Comparison of ENCODE assay signal across 18 cellular contexts in the genomic region with DNA sequence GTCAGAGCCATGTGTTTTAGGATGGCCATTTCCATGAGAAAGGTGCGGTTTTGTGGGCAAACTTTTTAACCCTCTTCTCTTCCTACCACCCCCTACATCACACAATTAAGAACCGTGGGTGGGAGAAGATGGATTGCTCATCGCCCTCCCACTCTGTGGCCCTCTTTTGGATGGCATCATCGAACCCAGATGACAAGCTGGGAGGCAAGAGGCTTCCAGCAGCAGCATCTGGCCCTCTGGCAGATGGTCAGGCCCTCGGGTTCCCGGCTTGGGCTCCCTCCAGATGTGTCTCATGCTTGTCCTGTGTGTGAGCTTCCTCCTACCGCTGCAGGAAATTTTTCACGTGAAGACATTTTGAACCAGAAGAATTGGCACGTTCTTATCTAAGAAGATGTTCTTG.
DNase-seq lines count a peak whose midpoint lies in the region; ATAC-seq and TF ChIP-seq lines count a peak whose summit lies in the region.
"Had no signal": no experiment of that assay in that cellular context is flagged by ENCODE, and none has a peak within 500 bp of the region (broad histone marks: within the 10 kb centered on the region; RNA-seq: fewer than 3 reads in every experiment).

No MANE protein-coding gene starts in this region.

- 28 to 54% (median 31%) methylated on average over 9 of the region's 9 CpGs for WGBS in psoas muscle, 3 donors

- H3K27me3 Mint-ChIP-seq in IgD-negative memory B cell: no peaks in the 10 kb centered on the region
- H3K27me3 Mint-ChIP-seq in HFFc6 (ENCODE audit: insufficient read depth): peaks cover 7% of the 10 kb centered on the region
- H3K27me3 Mint-ChIP-seq: activated CD4-positive, alpha-beta T cell treated with anti-CD3 and anti-CD28 coated beads for 36 hours had no signal

- H3K4me3 Mint-ChIP-seq in IgD-negative memory B cell (no peak overlapping the region), HFFc6 (no peak overlapping the region)
- H3K4me3 Mint-ChIP-seq: activated CD4-positive, alpha-beta T cell treated with anti-CD3 and anti-CD28 coated beads for 36 hours; nephron progenitor cell had no signal

- TF ChIP-seq CTCF in psoas muscle (IDR thresholded peaks at IDR 0.05) (no peak), HFFc6 (IDR thresholded peaks at IDR 0.05) (no peak), Peyer's patch (IDR thresholded peaks at IDR 0.05) (no peak)

- H3K27ac ChIP-seq in BLaER1: no peak overlapping the region
- no peak overlapping the region for H3K27ac ChIP-seq in psoas muscle
- H3K27ac ChIP-seq in Peyer's patch: no peak overlapping the region
- H3K27ac ChIP-seq: HL-60, KMS-11 had no signal

- peak overlapping the region; percentile 4 for H3K4me2 ChIP-seq in BLaER1
- H3K4me2 ChIP-seq: KMS-11 had no signal

- H3K9me3 Mint-ChIP-seq in IgD-negative memory B cell (no peaks in the 10 kb centered on the region), HFFc6 (peaks cover 13% of the 10 kb centered on the region)
- H3K9me3 Mint-ChIP-seq: nephron progenitor cell had no signal

- peaks cover 100% of the 10 kb centered on the region for H3K36me3 ChIP-seq in BLaER1
- H3K36me3 ChIP-seq in psoas muscle (ENCODE audit: insufficient read depth in 1 of 2, low read depth in 1 of 2): no peaks in the 10 kb centered on the region
- H3K36me3 ChIP-seq in Peyer's patch: no peaks in the 10 kb centered on the region

- in situ Hi-C loops in KBM-7 (cut with MboI; ENCODE audit: low pct_unique_long_range_greater_than_20kb, low sequenced_read_pairs): no loop called here

- H3K4me1 Mint-ChIP-seq in IgD-negative memory B cell: peaks cover 54 to 56% (median 55%) of the 10 kb centered on the region in 3 donors
- no peaks in the 10 kb centered on the region for H3K4me1 Mint-ChIP-seq in HFFc6 (ENCODE audit: low read depth)

- TF ChIP-seq POLR2A in Peyer's patch (IDR thresholded peaks at IDR 0.05): no peak

- peaks cover 100% of the 10 kb centered on the region for H4K20me1 ChIP-seq in BLaER1

- no peak overlapping the region for H3K9ac ChIP-seq in BLaER1
- H3K9ac ChIP-seq: KMS-11 had no signal

- H3K9me3 ChIP-seq in BLaER1 (no peaks in the 10 kb centered on the region), psoas muscle (no peaks in the 10 kb centered on the region), Peyer's patch (no peaks in the 10 kb centered on the region)

- no peaks in the 10 kb centered on the region for H3K27me3 ChIP-seq in BLaER1
- H3K27me3 ChIP-seq in psoas muscle (ENCODE audit: insufficient read depth in 3 of 3, low read length in 2 of 3): no peaks in the 10 kb centered on the region
- no peaks in the 10 kb centered on the region for H3K27me3 ChIP-seq in Peyer's patch

- ATAC-seq in psoas muscle (peak in 2 of 4 donors; percentile 31 to 68), GM19351 (IDR thresholded peaks at IDR 0.05; ENCODE audit: unreplicated experiment) (no peak)
- ATAC-seq: activated CD4-positive, alpha-beta T cell treated with anti-CD3 and anti-CD28 coated beads for 36 hours had no signal

- H3K27ac Mint-ChIP-seq in IgD-negative memory B cell (peak overlapping the region; percentile 81 to 96 (median 95)), HFFc6 (no peak overlapping the region)
- H3K27ac Mint-ChIP-seq: activated CD4-positive, alpha-beta T cell treated with anti-CD3 and anti-CD28 coated beads for 36 hours; nephron progenitor cell had no signal

- H3K4me3 ChIP-seq in BLaER1: no peak overlapping the region
- H3K4me3 ChIP-seq in psoas muscle: no peak overlapping the region
- H3K4me3 ChIP-seq in Peyer's patch: no peak overlapping the region

- intact Hi-C loops in psoas muscle (cut with DNase I): no loop called here

- H3K36me3 Mint-ChIP-seq in IgD-negative memory B cell (peaks cover 10% of the 10 kb centered on the region), HFFc6 (ENCODE audit: low read depth) (no peaks in the 10 kb centered on the region)

- DNase-seq in fibroblast of gingiva (ENCODE audit: low read depth) (peak; percentile 80), psoas muscle (peak; percentile 68), KBM-7 (no peak), HFFc6 (no peak), Peyer's patch (no peak)
- DNase-seq: activated CD4-positive, alpha-beta T cell treated with anti-CD3 and anti-CD28 coated beads for 36 hours; activated CD8-positive, alpha-beta memory T cell treated with anti-CD3 and anti-CD28 coated beads, Interleukin-2, amount 50 U/mL, for 4 hours; activated naive CD4-positive, alpha-beta T cell; AML-193; cortex of kidney; mesenchymal stem cell; NCI-H1105 treated with DMSO at 0.1 percent for 48 hours; nephron progenitor cell had no signal

- H3K4me1 ChIP-seq in BLaER1 (peaks cover 100% of the 10 kb centered on the region), psoas muscle (peaks cover 3% of the 10 kb centered on the region), Peyer's patch (no peaks in the 10 kb centered on the region)

Comparison
In these comparisons a context has a peak if more than half of its experiments do, and no peak if none do; other contexts are left out.
1. DNase-seq: peak in fibroblast of gingiva (single experiment) and psoas muscle (2 of 2); none in KBM-7 (single experiment), HFFc6 (single experiment) and Peyer's patch (0 of 3).